ENCODE assay signal across 10 cellular contexts in the genomic region with DNA sequence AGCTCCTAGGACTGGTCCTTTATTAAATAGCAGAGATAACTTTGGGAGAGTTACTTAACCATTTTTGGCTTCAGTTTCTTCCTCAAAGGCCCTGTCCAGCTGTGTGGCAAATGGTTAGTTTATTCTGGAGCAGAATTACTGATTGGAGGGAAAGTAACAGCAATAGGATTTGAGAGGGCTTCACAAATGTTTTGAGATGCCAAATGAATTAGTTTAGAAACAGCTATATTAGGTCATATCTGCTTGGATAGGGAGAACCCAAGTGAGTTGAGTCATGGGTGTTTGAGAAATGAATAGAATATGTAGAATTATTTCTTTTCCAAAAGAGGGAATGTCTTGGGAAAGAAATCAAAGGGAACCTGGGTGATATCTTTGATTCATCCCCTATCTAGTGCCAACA. TPM values are rescaled to one million over a fixed set of nuclear protein-coding genes. Genes with fewer than 3 reads are reported as not detected.
DNase-seq lines count a peak whose midpoint lies in the region; ATAC-seq and TF ChIP-seq lines count a peak whose summit lies in the region.
"Had no signal": no experiment of that assay in that cellular context is flagged by ENCODE, and none has a peak within 500 bp of the region (broad histone marks: within the 10 kb centered on the region; RNA-seq: fewer than 3 reads in every experiment).

No MANE protein-coding gene starts in this region.

- TF ChIP-seq CTCF in VCaP (conservative IDR thresholded peaks at IDR 0.05) (no peak), fibroblast of the aortic adventitia (IDR thresholded peaks at IDR 0.05; ENCODE audit: insufficient read depth, low read length) (no peak), upper lobe of right lung (IDR thresholded peaks at IDR 0.05) (no peak)

- H3K9me3 ChIP-seq in upper lobe of right lung = no peaks in the 10 kb centered on the region

- no peaks in the 10 kb centered on the region for H3K27me3 ChIP-seq in upper lobe of right lung

- H3K4me3 ChIP-seq in fibroblast of the aortic adventitia (ENCODE audit: low read depth, low read length) = no peak overlapping the region
- H3K4me3 ChIP-seq in skeletal muscle cell (ENCODE audit: low read depth, low read length) = no peak overlapping the region
- H3K4me3 ChIP-seq in upper lobe of right lung = no peak overlapping the region

- peaks cover 6% of the 10 kb centered on the region for H3K36me3 ChIP-seq in upper lobe of right lung

- H3K27ac ChIP-seq in VCaP = peak overlapping the region; percentile 96
- H3K27ac ChIP-seq in upper lobe of right lung = no peak overlapping the region

- intact Hi-C loops in upper lobe of right lung (cut with DNase I) = no loop called here

- ATAC-seq in HG03135 (IDR thresholded peaks at IDR 0.05; ENCODE audit: unreplicated experiment) (no peak), upper lobe of right lung (no peak)

- H3K4me1 ChIP-seq in upper lobe of right lung = peaks cover 53% of the 10 kb centered on the region

- peak; percentile 88 for DNase-seq in EH (ENCODE audit: low read depth)
- DNase-seq in fibroblast of the aortic adventitia (ENCODE audit: low read depth) = peak; percentile 95
- peak; percentile 48 for DNase-seq in skeletal muscle cell (ENCODE audit: low read depth)
- DNase-seq in NCI-H748 treated with DMSO at 0.1 percent for 48 hours (lab: John Stamatoyannopoulos, UW) = no peak
- no peak for DNase-seq in upper lobe of right lung
- DNase-seq in activated CD8-positive, alpha-beta memory T cell treated with anti-CD3 and anti-CD28 coated beads, Interleukin-2, amount 50 U/mL, for 4 hours = no peak
- DNase-seq: NCI-H1694 treated with DMSO at 0.1 percent for 48 hours; stimulated activated CD4-positive, alpha-beta T cell treated with anti-CD3 and anti-CD28 coated beads, Interleukin-1b, Interleukin-23, amount 100 ng/mL, for 48 hours had no signal

RNA-seq across cellular contexts. Expression of gene RASSF3, which starts 17.5 kb away (rescaled TPM):
- 7.7 and 13.6 TPM in 2 replicates for total RNA-seq in fibroblast of the aortic adventitia (ENCODE audit: low replicate concordance)
- 96.5 TPM for total RNA-seq in upper lobe of right lung

Comparison
In these comparisons a context has a peak if more than half of its experiments do, and no peak if none do; other contexts are left out.
1. DNase-seq: peak in EH (single experiment), fibroblast of the aortic adventitia (single experiment) and skeletal muscle cell (single experiment); none in NCI-H748 treated with DMSO at 0.1 percent for 48 hours (single experiment), upper lobe of right lung (single experiment) and activated CD8-positive, alpha-beta memory T cell treated with anti-CD3 and anti-CD28 coated beads, Interleukin-2, amount 50 U/mL, for 4 hours (single experiment).